Comparison of ENCODE assay signal across 8 cellular contexts in the genomic region with DNA sequence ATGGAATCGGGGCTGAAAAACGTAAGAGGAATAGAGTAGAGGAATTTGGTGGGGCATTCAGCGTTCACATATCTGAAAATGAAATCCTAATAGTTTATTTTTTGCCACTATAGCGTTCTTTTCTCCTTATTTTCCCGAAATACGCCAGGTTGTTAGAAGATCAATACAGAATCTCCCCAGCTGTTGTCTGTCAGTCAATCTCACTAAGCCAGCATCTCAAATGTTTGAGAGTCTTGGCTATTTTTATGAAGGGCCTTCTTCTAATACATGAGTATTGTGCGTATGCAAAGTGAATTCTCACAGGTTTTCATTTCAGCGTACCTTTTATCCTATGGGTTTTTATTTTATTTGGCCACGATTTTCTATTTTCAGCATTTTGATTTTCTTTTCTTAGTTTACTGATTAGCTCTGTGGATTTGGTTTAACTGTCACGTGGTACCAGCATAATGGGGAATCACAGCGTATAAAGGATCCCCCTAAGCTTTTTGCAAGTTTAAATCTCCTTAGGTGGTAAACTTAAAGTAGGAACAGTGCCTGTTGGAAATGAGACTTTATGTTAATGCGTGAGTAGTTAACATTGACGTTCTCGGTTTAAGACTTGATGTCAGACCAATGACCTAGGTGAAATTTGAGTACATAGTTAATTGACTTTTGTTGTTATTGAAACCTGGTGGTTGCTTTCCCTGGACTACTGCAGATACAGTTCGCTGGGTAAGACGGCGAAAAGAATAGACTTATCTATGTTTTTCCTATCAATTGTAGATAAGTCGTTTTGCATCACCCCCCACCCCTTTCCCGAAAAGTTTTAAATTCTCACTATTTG. TPM values are rescaled to one million over a fixed set of nuclear protein-coding genes. Genes with fewer than 3 reads are reported as not detected.
DNase-seq lines count a peak whose midpoint lies in the region; ATAC-seq, FAIRE-seq and TF ChIP-seq lines count a peak whose summit lies in the region.

No MANE protein-coding gene starts in this region.

- H3K4me1 Mint-ChIP-seq in GM23338 (peaks cover 33% of the 10 kb centered on the region), progenitor cell of endocrine pancreas (ENCODE audit: low read depth) (peaks cover 25% of the 10 kb centered on the region)

- H3K36me3 Mint-ChIP-seq in GM23338 (ENCODE audit: low read depth) (peaks cover 37% of the 10 kb centered on the region), progenitor cell of endocrine pancreas (ENCODE audit: insufficient read depth) (peaks cover 12% of the 10 kb centered on the region)

- no peaks in the 10 kb centered on the region for H3K9me3 Mint-ChIP-seq in GM23338
- H3K9me3 Mint-ChIP-seq in progenitor cell of endocrine pancreas (ENCODE audit: low read depth) = no peaks in the 10 kb centered on the region

- 0 out of 2 replicates have a peak, but pooled peaks cover 3% of the 10 kb centered on the region for H3F3A ChIP-seq in GM23338 (replicated peaks; ENCODE audit: low read depth)

- H3K4me3 Mint-ChIP-seq in GM23338 (peak overlapping the region; percentile 95), progenitor cell of endocrine pancreas (ENCODE audit: low read depth) (peak overlapping the region; percentile 98)

- H3K4me1 ChIP-seq in GM23338 (ENCODE audit: insufficient read depth) (peaks cover 18% of the 10 kb centered on the region), fibroblast of lung (ENCODE audit: control insufficient read depth, extremely low read depth, insufficient read depth, low read length) (no peaks in the 10 kb centered on the region)

- H3K27ac Mint-ChIP-seq in GM23338 = peak overlapping the region; percentile 96
- peak overlapping the region; percentile 99 for H3K27ac Mint-ChIP-seq in progenitor cell of endocrine pancreas

- no peaks in the 10 kb centered on the region for H3K9me2 ChIP-seq in GM23338 (ENCODE audit: insufficient read depth)

- H3K9me3 ChIP-seq in fibroblast of lung (ENCODE audit: control insufficient read depth, insufficient read depth, low read depth, low read length) = no peaks in the 10 kb centered on the region

- peak; percentile 27 for DNase-seq in GM23338 (ENCODE audit: low spot score)
- DNase-seq in RPMI7951 (ENCODE audit: low read depth) = peak; percentile 17
- DNase-seq in fibroblast of lung (ENCODE audit: low read depth in 2 of 2) = peak; percentile 43 to 48
- no peak for DNase-seq in progenitor cell of endocrine pancreas (ENCODE audit: low spot score, unreplicated experiment)
- DNase-seq in omental fat pad (ENCODE audit: low spot score) = no peak
- no peak for DNase-seq in NCI-H1436 (lab: John Stamatoyannopoulos, UW)
- no peak for DNase-seq in frontal cortex (ENCODE audit: low spot score in 2 of 2)
- DNase-seq in mucosa of gallbladder (ENCODE audit: low spot score) = no peak

- H3K27me3 Mint-ChIP-seq in GM23338 (ENCODE audit: insufficient read depth, low read depth, poor library complexity) = peaks cover 7% of the 10 kb centered on the region
- H3K27me3 Mint-ChIP-seq in progenitor cell of endocrine pancreas = no peaks in the 10 kb centered on the region

- peaks cover 45% of the 10 kb centered on the region for H4K20me1 ChIP-seq in GM23338 (replicated peaks; ENCODE audit: insufficient read depth)
- no peaks in the 10 kb centered on the region for H4K20me1 ChIP-seq in fibroblast of lung (ENCODE audit: control insufficient read depth, extremely low read depth, insufficient read depth, low read length)

- H3K79me2 ChIP-seq in GM23338 (replicated peaks; ENCODE audit: insufficient read depth) (peaks cover 63% of the 10 kb centered on the region), fibroblast of lung (ENCODE audit: control insufficient read depth, insufficient read depth, low read length) (peaks cover 61% of the 10 kb centered on the region)

- H3K4me2 ChIP-seq in GM23338 = peak overlapping the region; percentile 87
- H3K4me2 ChIP-seq in fibroblast of lung (ENCODE audit: extremely low read depth, insufficient read depth, low read length) = peak overlapping the region; percentile 97

- no peak for TF ChIP-seq CTCF in GM23338 (conservative IDR thresholded peaks at IDR 0.05; ENCODE audit: low read depth in 2 of 2)
- TF ChIP-seq CTCF in fibroblast of lung (conservative IDR thresholded peaks at IDR 0.05 in 1 of 2, IDR thresholded peaks at IDR 0.05 in 1 of 2; ENCODE audit: low read depth in 1 of 2, low read length in 2 of 2) = no peak
- TF ChIP-seq CTCF in progenitor cell of endocrine pancreas (IDR thresholded peaks at IDR 0.05; ENCODE audit: unreplicated experiment) = no peak
- no peak for TF ChIP-seq CTCF in omental fat pad (IDR thresholded peaks at IDR 0.05)

- no peak for FAIRE-seq in frontal cortex (lab: Jason Lieb, UNC)

- H2AFZ ChIP-seq in GM23338 (no peak overlapping the region), fibroblast of lung (ENCODE audit: low read length) (no peak overlapping the region)

- peak overlapping the region; percentile 100 for H3K27ac ChIP-seq in GM23338 (ENCODE audit: low read depth)
- peak overlapping the region; percentile 98 for H3K27ac ChIP-seq in fibroblast of lung (ENCODE audit: insufficient read depth, low read length)

- H3K4me3 ChIP-seq in GM23338 (peak overlapping the region; percentile 97), fibroblast of lung (replicated peaks in 1 of 4; ENCODE audit: control extremely low read depth in 1 of 4, insufficient read depth in 1 of 4, low read depth in 3 of 4, low read length in 4 of 4) (peak overlapping the region; percentile 88 to 97 (median 94))

- H3K27me3 ChIP-seq in GM23338 (ENCODE audit: insufficient read depth) (no peaks in the 10 kb centered on the region), fibroblast of lung (ENCODE audit: control insufficient read depth, insufficient read depth, low read length) (no peaks in the 10 kb centered on the region)

- H3K36me3 ChIP-seq in GM23338 (ENCODE audit: insufficient read depth) (peaks cover 2% of the 10 kb centered on the region; the same call in 1 of the 2 replicates), fibroblast of lung (ENCODE audit: control insufficient read depth, insufficient read depth, low read length) (no peaks in the 10 kb centered on the region)

- peak overlapping the region; percentile 96 for H3K9ac ChIP-seq in fibroblast of lung (ENCODE audit: insufficient read depth, low read length)

- ATAC-seq in GM23338 (no peak), omental fat pad (ENCODE audit: low FRiP score) (no peak)

RNA-seq across cellular contexts. Expression of gene FXR1, which starts 1.3 kb away (rescaled TPM):
- total RNA-seq in GM23338 (2014; rRNA removed; shearing (Covaris generic)) = 208 and 228 TPM in 2 replicates
- polyA plus RNA-seq in GM23338 (2016; fragmentation: Nextera tagmentation; extraction: Ambion mirVana) = 131 and 136 TPM in 2 replicates
- 122 and 167 TPM in 2 replicates for total RNA-seq in RPMI7951 (2014; rRNA removed; shearing (Covaris generic))
- 229 and 252 TPM in 2 replicates for total RNA-seq in fibroblast of lung
- 148 TPM in 2 replicates for polyA plus RNA-seq in fibroblast of lung
- 126 and 128 TPM in 2 replicates for polyA plus RNA-seq in fibroblast of lung (2012)
- polyA minus RNA-seq in fibroblast of lung (ENCODE audit: low replicate concordance) = 42.2 and 55.3 TPM in 2 replicates
- total RNA-seq in progenitor cell of endocrine pancreas = 213 and 216 TPM in 2 replicates
- 100 to 1,000 TPM in 3 of 4 donors, 10 to 100 TPM in 1; 94.8 to 112 (median 106) TPM for total RNA-seq in omental fat pad
- total RNA-seq in frontal cortex = 142 TPM
- total RNA-seq in mucosa of gallbladder = 117 TPM

Comparison
In these comparisons a context has a peak if more than half of its experiments do, and no peak if none do; other contexts are left out.
1. DNase-seq: peak in GM23338 (single experiment), RPMI7951 (single experiment) and fibroblast of lung (2 of 2); none in progenitor cell of endocrine pancreas (single experiment), omental fat pad (single experiment), NCI-H1436 (single experiment), frontal cortex (0 of 2) and mucosa of gallbladder (single experiment).